ENCODE assay signal across 8 cellular contexts in the genomic region with DNA sequence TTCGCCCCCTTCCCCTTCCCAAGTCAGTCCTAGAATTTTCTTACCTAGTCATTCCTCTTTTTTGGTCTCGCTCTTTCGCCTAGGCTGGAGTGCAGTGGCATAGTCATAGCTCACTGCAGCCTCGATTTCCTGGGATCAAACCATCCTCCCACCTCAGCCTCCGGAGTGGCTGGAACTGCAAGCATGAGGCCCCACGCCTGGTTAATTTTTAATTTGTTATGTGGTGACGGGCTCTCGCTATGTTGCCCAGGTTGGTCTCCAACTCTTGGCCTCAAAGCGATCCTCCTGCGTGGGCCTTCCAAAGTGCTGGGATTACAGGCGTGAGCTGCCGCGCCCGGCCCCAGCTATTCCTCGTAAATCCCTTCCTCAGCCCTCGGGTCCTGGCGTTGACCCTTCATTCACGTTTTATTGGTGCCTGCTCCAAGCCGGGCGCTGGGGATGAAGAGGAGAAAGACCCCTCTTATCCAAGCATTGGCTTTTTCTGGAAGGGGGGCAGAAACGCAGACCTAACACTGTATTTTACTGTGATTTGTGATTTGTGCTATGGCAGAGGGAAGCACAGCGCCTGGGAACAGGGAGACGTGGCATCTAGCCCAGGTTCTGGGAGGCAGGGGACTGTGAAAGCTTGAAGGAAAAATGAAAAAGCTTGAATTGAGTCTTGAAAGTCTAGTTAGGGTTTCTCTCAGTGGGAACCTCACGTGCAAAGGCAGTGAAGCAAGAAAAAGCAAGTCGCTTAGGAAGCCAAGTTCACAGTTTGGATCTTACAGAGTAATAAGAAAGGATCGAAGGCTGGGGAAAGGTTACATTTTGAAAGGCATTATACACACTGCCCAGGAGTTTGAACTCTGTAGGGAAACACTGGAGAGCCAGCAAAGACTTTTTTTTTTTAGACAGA. TPM values are rescaled to one million over a fixed set of nuclear protein-coding genes. Genes with fewer than 3 reads are reported as not detected.
DNase-seq lines count a peak whose midpoint lies in the region; ATAC-seq and TF ChIP-seq lines count a peak whose summit lies in the region.

No MANE protein-coding gene starts in this region.

- POLR2A ChIA-PET in GM10248 (lab: Yijun Ruan, JAX), result interaction anchor here (0.8 to 1.5 kb wide), 4 partner anchors 8 to 344 kb away, joined by 3 to 6 read pairs (median 4); partner anchors contain the start of genes CLDN15 and SRRT

- H3K4me1 ChIP-seq in adrenal gland (replicated peaks in 1 of 2) (peaks cover 3 to 36% of the 10 kb centered on the region in 2 donors), left lung (peaks cover 22 to 55% of the 10 kb centered on the region in 2 donors), upper lobe of left lung (peaks cover 28 to 42% (median 31%) of the 10 kb centered on the region in 4 donors)

- peak overlapping the region; percentile 31 to 85 (median 62) for H3K4me3 ChIP-seq in adrenal gland
- peak overlapping the region; percentile 64 to 94 for H3K4me3 ChIP-seq in left lung
- H3K4me3 ChIP-seq in upper lobe of left lung, result peak overlapping the region; percentile 81 to 87 (median 84)

- TF ChIP-seq POLR2A in adrenal gland (IDR thresholded peaks at IDR 0.05) (no peak), upper lobe of left lung (IDR thresholded peaks at IDR 0.05) (no peak)

- no peak for DNase-seq in adrenal gland
- DNase-seq in left lung, result no peak
- DNase-seq in upper lobe of left lung, result no peak
- no peak for DNase-seq in stimulated activated naive CD4-positive, alpha-beta T cell (lab: John Stamatoyannopoulos, UW)
- DNase-seq in GM10248 (ENCODE audit: extremely low spot score), result no peak
- DNase-seq in AG20443 (ENCODE audit: low spot score), result no peak

- ATAC-seq in GM18517 (IDR thresholded peaks at IDR 0.05; ENCODE audit: unreplicated experiment), result peak; percentile 1
- ATAC-seq in HG03045 (IDR thresholded peaks at IDR 0.05; ENCODE audit: unreplicated experiment), result peak; percentile 15
- ATAC-seq in left lung, result peak; percentile 3
- ATAC-seq in upper lobe of left lung (ENCODE audit: low FRiP score in 2 of 2), result peak in 1 of 2 donors; percentile 0

- intact Hi-C loops in adrenal gland (cut with DNase I) (no loop called here), left lung (cut with DNase I) (no loop called here)

- CTCF ChIA-PET in GM10248 (lab: Yijun Ruan, JAX), result interaction anchor here (1.1 to 5.7 kb wide), 16 partner anchors 9 to 85 kb away, joined by 3 to 68 read pairs (median 5); partner anchors contain the start of gene FIS1

- H3K36me3 ChIP-seq in adrenal gland (replicated peaks in 1 of 2) (peaks cover 0 to 29% of the 10 kb centered on the region in 2 donors), left lung (peaks cover 0 to 41% of the 10 kb centered on the region in 2 donors), upper lobe of left lung (peaks cover 2 to 33% (median 23%) of the 10 kb centered on the region in 4 donors)

- H3K27ac ChIP-seq in adrenal gland, result peak overlapping the region in 3 of 5 donors; percentile 48 to 89 (median 84)
- H3K27ac ChIP-seq in left lung, result peak overlapping the region; percentile 89 to 93
- H3K27ac ChIP-seq in upper lobe of left lung, result peak overlapping the region; percentile 84 to 95 (median 91)

- TF ChIP-seq CTCF in adrenal gland (IDR thresholded peaks at IDR 0.05), result no peak
- no peak for TF ChIP-seq CTCF in left lung (IDR thresholded peaks at IDR 0.05)
- TF ChIP-seq CTCF in upper lobe of left lung (IDR thresholded peaks at IDR 0.05), result no peak
- no peak for TF ChIP-seq CTCF in GM10248 (IDR thresholded peaks at IDR 0.05; ENCODE audit: control extremely low read depth, extremely low read depth, low read depth, missing control alignments)

- TF ChIP-seq EP300 in upper lobe of left lung (IDR thresholded peaks at IDR 0.05), result no peak

- H3K9me3 ChIP-seq in adrenal gland (replicated peaks in 1 of 3), result no peaks in the 10 kb centered on the region
- no peaks in the 10 kb centered on the region for H3K9me3 ChIP-seq in left lung
- no peaks in the 10 kb centered on the region for H3K9me3 ChIP-seq in upper lobe of left lung

- H3K27me3 ChIP-seq in adrenal gland, result no peaks in the 10 kb centered on the region
- H3K27me3 ChIP-seq in left lung, result no peaks in the 10 kb centered on the region
- no peaks in the 10 kb centered on the region for H3K27me3 ChIP-seq in upper lobe of left lung

- 6 to 9% (median 8%) methylated on average over 22 to 26 of the region's 26 CpGs for WGBS in adrenal gland, 4 donors
- 8 to 13% methylated on average over 25 to 26 of the region's 26 CpGs for WGBS in upper lobe of left lung, 2 donors

RNA-seq across cellular contexts. Expression of gene ZNHIT1, which starts 0.5 kb away (rescaled TPM):
- total RNA-seq in adrenal gland (100 to 1,000 TPM in 3 of 8 donors, 10 to 100 TPM in 5; 69.0 to 133 (median 92.2) TPM), left lung (10 to 100 TPM; 66.1 to 70.5 TPM), upper lobe of left lung (10 to 100 TPM; 46.1 to 74.3 (median 68.5) TPM)
- 100 to 1,000 TPM in 2 of 3 donors, 10 to 100 TPM in 1; 34.7 to 228 (median 177) TPM for polyA plus RNA-seq in adrenal gland

RNA-seq across cellular contexts. Expression of gene PLOD3, which starts 1.1 kb away (rescaled TPM):
- 10 to 100 TPM; 29.1 to 62.2 (median 51.4) TPM for total RNA-seq in adrenal gland
- 10 to 100 TPM; 35.4 to 59.8 (median 54.4) TPM for polyA plus RNA-seq in adrenal gland
- total RNA-seq in left lung, result 100 to 1,000 TPM in 1 of 2 donors, 10 to 100 TPM in 1; 97.1 to 120 TPM
- 100 to 1,000 TPM in 1 of 6 donors, 10 to 100 TPM in 5; 38.2 to 104 (median 66.2) TPM for total RNA-seq in upper lobe of left lung

RNA-seq across cellular contexts. Expression of gene MOGAT3, which starts 17.6 kb away (rescaled TPM):
- total RNA-seq in adrenal gland (not detected), left lung (not detected), upper lobe of left lung (not detected)
- polyA plus RNA-seq in adrenal gland, result not detected

RNA-seq across cellular contexts. Expression of gene CLDN15, which starts 19.1 kb away (rescaled TPM):
- 1 to 10 TPM; 2.0 to 7.8 (median 3.5) TPM for total RNA-seq in adrenal gland
- 10 to 100 TPM in 1 of 3 donors, 1 to 10 TPM in 1, under 1 TPM in 1; 0.70 to 10.9 (median 6.5) TPM for polyA plus RNA-seq in adrenal gland
- total RNA-seq in left lung, result 1 to 10 TPM; 7.6 to 8.4 TPM
- 10 to 100 TPM in 3 of 6 donors, 1 to 10 TPM in 3; 6.0 to 31.4 (median 8.8) TPM for total RNA-seq in upper lobe of left lung

RNA-seq across cellular contexts. Expression of gene FIS1, which starts 26.4 kb away (rescaled TPM):
- total RNA-seq in adrenal gland (100 to 1,000 TPM; 216 to 439 (median 286) TPM), left lung (100 to 1,000 TPM; 144 to 148 TPM), upper lobe of left lung (100 to 1,000 TPM; 167 to 276 (median 221) TPM)
- polyA plus RNA-seq in adrenal gland, result 100 to 1,000 TPM; 158 to 230 (median 168) TPM
